ENCODE assay signal across 8 cellular contexts in the genomic region with DNA sequence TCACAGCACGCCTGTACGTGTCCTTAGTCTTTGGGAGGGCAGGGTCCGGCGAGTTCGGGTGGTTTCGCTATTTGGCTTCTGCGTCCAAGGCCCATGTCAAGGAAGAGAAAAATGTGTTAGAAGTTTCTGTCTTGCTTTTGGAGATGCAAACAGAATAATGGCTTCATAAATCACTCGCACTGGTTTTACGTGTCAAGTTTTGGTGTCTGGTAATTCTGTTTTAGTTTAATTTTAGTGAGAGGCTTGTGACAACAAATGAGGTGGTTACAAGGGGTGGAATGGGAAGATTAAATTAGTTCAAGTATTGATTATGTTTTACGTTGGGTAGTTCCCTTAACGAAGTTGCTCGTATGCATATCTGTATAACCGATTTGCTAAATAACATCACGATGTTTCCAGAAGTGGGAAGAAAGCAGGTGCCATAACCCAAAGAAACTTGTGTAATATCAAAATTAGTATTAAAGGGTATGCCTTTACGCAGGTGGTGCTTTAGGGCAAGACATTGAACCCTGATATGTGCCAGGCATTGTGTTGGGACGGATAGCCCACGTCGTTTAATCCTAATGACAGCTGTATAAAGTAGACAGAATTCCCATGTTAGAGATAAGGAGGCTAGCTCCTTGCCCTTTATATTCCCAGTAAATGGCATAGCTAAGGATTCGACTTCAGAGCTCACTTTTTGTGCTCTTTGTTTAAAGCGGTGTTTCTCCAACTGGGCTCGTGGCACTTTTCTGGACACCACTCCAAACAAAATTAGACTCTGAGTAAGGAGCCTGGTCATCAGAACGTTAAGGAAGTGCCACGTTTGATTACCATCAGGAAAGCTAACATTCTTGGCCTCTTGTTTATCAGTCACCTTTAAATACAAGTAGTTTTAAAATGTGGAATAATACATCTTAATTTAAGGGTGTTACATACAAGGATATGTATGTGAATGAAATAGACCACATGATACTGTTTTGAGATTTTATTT. TPM values are rescaled to one million over a fixed set of nuclear protein-coding genes. Genes with fewer than 3 reads are reported as not detected.
DNase-seq lines count a peak whose midpoint lies in the region; ATAC-seq and TF ChIP-seq lines count a peak whose summit lies in the region.

No MANE protein-coding gene starts in this region.

- POLR2A ChIA-PET in naive thymus-derived CD8-positive, alpha-beta T cell (lab: Charles Lee): interaction anchor here (0.9 to 2.4 kb wide), 6 partner anchors 14 to 901 kb away, joined by 3 to 11 read pairs (median 6); partner anchors contain the start of gene PAPSS1

- H3K9me2 ChIP-seq in Loucy (replicated peaks; ENCODE audit: low read depth, low read length): no peaks in the 10 kb centered on the region

- peak; percentile 0 for DNase-seq in NCI-H1694 treated with DMSO at 0.1 percent for 48 hours (lab: John Stamatoyannopoulos, UW)
- no peak for DNase-seq in NCI-H1694 (lab: John Stamatoyannopoulos, UW)
- DNase-seq in naive thymus-derived CD8-positive, alpha-beta T cell: peak in 1 of 10 donors; percentile 21
- DNase-seq in NCI-H226: no peak
- DNase-seq in NCI-H526 (lab: John Stamatoyannopoulos, UW): no peak
- no peak for DNase-seq in C1 segment of cervical spinal cord (lab: John Stamatoyannopoulos, UW)

- peaks cover 54% of the 10 kb centered on the region for H4K20me1 ChIP-seq in Loucy (ENCODE audit: insufficient read depth, low read length, poor library complexity, severe bottlenecking)

- peaks cover 50% of the 10 kb centered on the region for H3K4me1 ChIP-seq in Loucy (ENCODE audit: insufficient read depth, low read length, poor library complexity, severe bottlenecking)

- H3K4me2 ChIP-seq in Loucy (ENCODE audit: low read depth, low read length, poor library complexity, severe bottlenecking): peak overlapping the region; percentile 95

- H3K27ac Mint-ChIP-seq in dendritic cell treated with granulocyte-macrophage colony-stimulating factor and Interleukin-4, amounts not matched to agents 40 ng/mL and 50 ng/mL, for 4 days: peak overlapping the region; percentile 95
- peak overlapping the region; percentile 93 to 99 (median 98) for H3K27ac Mint-ChIP-seq in naive thymus-derived CD8-positive, alpha-beta T cell

- H3K4me3 ChIP-seq in Loucy (ENCODE audit: low read length, poor library complexity, severe bottlenecking): peak overlapping the region; percentile 85

- H3K9me3 Mint-ChIP-seq in dendritic cell treated with granulocyte-macrophage colony-stimulating factor and Interleukin-4, amounts not matched to agents 40 ng/mL and 50 ng/mL, for 4 days: no peaks in the 10 kb centered on the region
- H3K9me3 Mint-ChIP-seq in naive thymus-derived CD8-positive, alpha-beta T cell: peaks cover 0 to 2% (median 0%) of the 10 kb centered on the region in 9 donors

- H3K36me3 Mint-ChIP-seq in dendritic cell treated with granulocyte-macrophage colony-stimulating factor and Interleukin-4, amounts not matched to agents 40 ng/mL and 50 ng/mL, for 4 days (ENCODE audit: low read depth): peaks cover 50% of the 10 kb centered on the region
- peaks cover 11 to 67% (median 23%) of the 10 kb centered on the region in 3 donors for H3K36me3 Mint-ChIP-seq in naive thymus-derived CD8-positive, alpha-beta T cell

- H3K27me3 Mint-ChIP-seq in dendritic cell treated with granulocyte-macrophage colony-stimulating factor and Interleukin-4, amounts not matched to agents 40 ng/mL and 50 ng/mL, for 4 days: no peaks in the 10 kb centered on the region
- no peaks in the 10 kb centered on the region for H3K27me3 Mint-ChIP-seq in naive thymus-derived CD8-positive, alpha-beta T cell

- H3K79me2 ChIP-seq in Loucy (ENCODE audit: insufficient read depth, low read length): peaks cover 59% of the 10 kb centered on the region

- H3K4me1 Mint-ChIP-seq in dendritic cell treated with granulocyte-macrophage colony-stimulating factor and Interleukin-4, amounts not matched to agents 40 ng/mL and 50 ng/mL, for 4 days (ENCODE audit: low read depth): peaks cover 39% of the 10 kb centered on the region
- peaks cover 33 to 67% (median 58%) of the 10 kb centered on the region in 4 donors for H3K4me1 Mint-ChIP-seq in naive thymus-derived CD8-positive, alpha-beta T cell

- H3K9ac ChIP-seq in Loucy (ENCODE audit: low read depth, low read length, poor library complexity, severe bottlenecking): peak overlapping the region; percentile 92

- H2AFZ ChIP-seq in Loucy (ENCODE audit: low read length): peak overlapping the region; percentile 12; the same call in 1 of the 2 replicates

- H3K9me3 ChIP-seq in Loucy (ENCODE audit: insufficient read depth, low read depth, low read length): no peaks in the 10 kb centered on the region

- no peaks in the 10 kb centered on the region for H3F3A ChIP-seq in Loucy (ENCODE audit: low read depth)

- TF ChIP-seq CTCF in Loucy (conservative IDR thresholded peaks at IDR 0.05; ENCODE audit: low read length): no peak

- peak overlapping the region; percentile 91 for H3K4me3 Mint-ChIP-seq in dendritic cell treated with granulocyte-macrophage colony-stimulating factor and Interleukin-4, amounts not matched to agents 40 ng/mL and 50 ng/mL, for 4 days
- H3K4me3 Mint-ChIP-seq in naive thymus-derived CD8-positive, alpha-beta T cell: peak overlapping the region; percentile 89 to 98 (median 95)

- ATAC-seq in naive thymus-derived CD8-positive, alpha-beta T cell: no peak

- H3K27me3 ChIP-seq in Loucy (ENCODE audit: insufficient read depth, low read length, poor library complexity, severe bottlenecking): peaks cover 7% of the 10 kb centered on the region

- intact Hi-C loops in dendritic cell treated with granulocyte-macrophage colony-stimulating factor and Interleukin-4, amounts not matched to agents 40 ng/mL and 50 ng/mL, for 4 days (cut with micrococcal nuclease): loop anchor here (1.0 to 10.0 kb wide), 2 partner anchors 29 to 1194 kb away; partner anchors contain the start of genes GAR1 and OSTC

- peaks cover 47% of the 10 kb centered on the region; the same call in 1 of the 2 replicates for H3K36me3 ChIP-seq in Loucy (ENCODE audit: insufficient read depth, low read length)

RNA-seq across cellular contexts. Expression of gene RPL34, which starts 0.8 kb away (rescaled TPM):
- 1,000 to 10,000 TPM; 3,039 to 3,108 TPM for total RNA-seq in naive thymus-derived CD8-positive, alpha-beta T cell
- polyA plus RNA-seq in naive thymus-derived CD8-positive, alpha-beta T cell: 1,000 to 10,000 TPM; 5,254 to 5,901 (median 5,840) TPM

RNA-seq across cellular contexts. Expression of gene OSTC, which starts 29.2 kb away (rescaled TPM):
- 10 to 100 TPM; 48.2 to 49.6 TPM for total RNA-seq in naive thymus-derived CD8-positive, alpha-beta T cell
- polyA plus RNA-seq in naive thymus-derived CD8-positive, alpha-beta T cell: 100 to 1,000 TPM; 102 to 125 (median 110) TPM
